ENCODE assay signal across 8 cellular contexts in genomic region chr17:81295678-81296381, GRCh38. TPM values are rescaled to one million over a fixed set of nuclear protein-coding genes. Genes with fewer than 3 reads are reported as not detected.
DNase-seq lines count a peak whose midpoint lies in the region; ATAC-seq, FAIRE-seq and TF ChIP-seq lines count a peak whose summit lies in the region.

No MANE protein-coding gene starts in this region.

- CTCF ChIA-PET in HCT116 (lab: Charles Lee) (interaction anchor here (0.6 to 2.0 kb wide), 9 partner anchors 11 to 212 kb away, joined by 3 to 9 read pairs (median 5); partner anchors contain the start of gene BAHCC1), H1 (lab: Charles Lee; ENCODE audit: partially characterized antibody) (interaction anchor here (0.6 to 2.6 kb wide), 29 partner anchors 10 to 256 kb away, joined by 3 to 24 read pairs (median 3); partner anchors contain the start of gene FAAP100)

- peaks cover 4% of the 10 kb centered on the region for H3K79me1 ChIP-seq in H1 (ENCODE audit: low read depth, low read length)

- H3K23me2 ChIP-seq in H1 (ENCODE audit: low read depth, low read length), result peaks cover 12% of the 10 kb centered on the region

- H2BK12ac ChIP-seq in H1 (ENCODE audit: low read depth, low read length), result no peak overlapping the region

- H2BK120ac ChIP-seq in H1 (replicated peaks; ENCODE audit: low read depth, low read length), result no peak overlapping the region

- peak overlapping the region; percentile 44 for H2AFZ ChIP-seq in HCT116 (ENCODE audit: low read depth, low read length, poor library complexity, severe bottlenecking)
- peak overlapping the region; percentile 43; the same call in 1 of the 2 replicates for H2AFZ ChIP-seq in H1 (ENCODE audit: low read length)

- peak overlapping the region; percentile 2 for H4K91ac ChIP-seq in H1 (replicated peaks; ENCODE audit: insufficient read length, low read length)

- H3K27ac Mint-ChIP-seq in activated CD4-positive, alpha-beta T cell treated with anti-CD3 and anti-CD28 coated beads, Interleukin-2, amount 10 ng/mL, durations not matched to agents 24 days and 14 days, result peak overlapping the region; percentile 96

- H3K4me1 ChIP-seq in HCT116 (ENCODE audit: control insufficient read depth in 1 of 2, insufficient read depth in 2 of 2, low read length in 2 of 2) (peaks cover 17 to 37% of the 10 kb centered on the region in 2 experiments; a peak in 3 of 4 replicates), H1 (replicated peaks in 1 of 4; ENCODE audit: control insufficient read depth in 3 of 4, insufficient read depth in 4 of 4, low read length in 3 of 4) (peaks cover 3 to 6% (median 4%) of the 10 kb centered on the region in 4 experiments; a peak in 5 of 7 replicates), thoracic aorta (ENCODE audit: control insufficient read depth in 1 of 2, low read depth in 2 of 2) (peaks cover 22 to 30% of the 10 kb centered on the region in 2 donors)

- H3K79me2 ChIP-seq in HCT116 (ENCODE audit: insufficient read depth, low read length) (peaks cover 31% of the 10 kb centered on the region), H1 (ENCODE audit: control insufficient read depth in 1 of 2, insufficient read depth in 2 of 2, low read length in 2 of 2) (peaks cover 0 to 12% of the 10 kb centered on the region in 2 experiments; a peak in 1 of 4 replicates)

- no peak overlapping the region for H2BK15ac ChIP-seq in H1 (ENCODE audit: low read length)

- H3K9ac ChIP-seq in HCT116 (ENCODE audit: low read length), result peak overlapping the region; percentile 84
- peak overlapping the region in 2 of 4 experiments; percentile 26 to 48; a peak in 1 of 7 replicates for H3K9ac ChIP-seq in H1 (replicated peaks in 1 of 4; ENCODE audit: extremely low read depth in 1 of 4, low read depth in 3 of 4, low read length in 3 of 4)

- peak overlapping the region; percentile 78 to 82 for H3K4me3 ChIP-seq in HCT116 (replicated peaks in 1 of 2; ENCODE audit: low read depth in 1 of 2, low read length in 2 of 2)
- H3K4me3 ChIP-seq in H1 (ENCODE audit: extremely low read depth in 1 of 4, insufficient read depth in 2 of 4, low read depth in 3 of 4, low read length in 4 of 4), result peak overlapping the region; percentile 65 to 89 (median 74)
- H3K4me3 ChIP-seq in thoracic aorta, result peak overlapping the region; percentile 95

- intact Hi-C loops in HCT116 (cut with micrococcal nuclease), result loop anchor here (2.0 to 5.0 kb wide), 2 partner anchors 99 to 191 kb away; partner anchors contain the start of gene BAHCC1
- intact Hi-C loops in activated CD4-positive, alpha-beta T cell treated with anti-CD3 and anti-CD28 coated beads, Interleukin-2, amount 10 ng/mL, durations not matched to agents 24 days and 14 days (cut with micrococcal nuclease), result loop anchor here (1.0 to 2.0 kb wide), 4 partner anchors 11 to 189 kb away; no protein-coding TSS in a partner anchor

- ATAC-seq in HCT116 (peak; percentile 65), thoracic aorta (ENCODE audit: insufficient number of reproducible peaks, low FRiP score, low read depth) (no peak), GM21447 (IDR thresholded peaks at IDR 0.05; ENCODE audit: unreplicated experiment) (no peak)

- POLR2A ChIA-PET in HCT116 (lab: Charles Lee), result interaction anchor here (0.8 to 1.7 kb wide), 15 partner anchors 10 to 216 kb away, joined by 3 to 7 read pairs (median 3); partner anchors contain the start of genes ACTG1 and BAHCC1
- POLR2A ChIA-PET in H1 (lab: Charles Lee; ENCODE audit: partially characterized antibody), result interaction anchor here (1.0 to 1.7 kb wide), 4 partner anchors 12 to 215 kb away, joined by 3 to 4 read pairs (median 3); no protein-coding TSS in a partner anchor

- TF ChIP-seq EP300 in H1 (IDR thresholded peaks at IDR 0.05; ENCODE audit: borderline replicate concordance in 1 of 2, low read depth in 2 of 2, low read length in 2 of 2), result no peak

- H2BK5ac ChIP-seq in H1 (ENCODE audit: low read depth, low read length), result no peak overlapping the region

- H3K9me2 ChIP-seq in HCT116 (ENCODE audit: insufficient read depth), result no peaks in the 10 kb centered on the region

- no peak overlapping the region; the same call in 1 of the 2 replicates for H4K8ac ChIP-seq in H1 (ENCODE audit: extremely low read depth, insufficient read depth, low read length)

- no peak for TF ChIP-seq POLR2A in HCT116 (IDR thresholded peaks at IDR 0.05; ENCODE audit: borderline replicate concordance, extremely low read depth, insufficient read depth, insufficient read length)
- TF ChIP-seq POLR2A in H1 (IDR thresholded peaks at IDR 0.05; ENCODE audit: control extremely low read depth in 1 of 2, low read depth in 2 of 2, low read length in 2 of 2), result no peak

- no peak overlapping the region for H3K23ac ChIP-seq in H1 (ENCODE audit: insufficient read length)

- H3K9me3 Mint-ChIP-seq in activated CD4-positive, alpha-beta T cell treated with anti-CD3 and anti-CD28 coated beads, Interleukin-2, amount 10 ng/mL, durations not matched to agents 24 days and 14 days, result no peaks in the 10 kb centered on the region

- H3K18ac ChIP-seq in H1 (ENCODE audit: extremely low read depth, low read length), result peak overlapping the region; percentile 32

- H3K36me3 Mint-ChIP-seq in activated CD4-positive, alpha-beta T cell treated with anti-CD3 and anti-CD28 coated beads, Interleukin-2, amount 10 ng/mL, durations not matched to agents 24 days and 14 days (ENCODE audit: low read depth), result peaks cover 7% of the 10 kb centered on the region

- peak overlapping the region; percentile 98 for H3K27ac ChIP-seq in HCT116 (ENCODE audit: low read depth, low read length)
- H3K27ac ChIP-seq in H1 (ENCODE audit: low read depth, low read length), result no peak overlapping the region; the same call in 1 of the 2 replicates
- H3K27ac ChIP-seq in thoracic aorta, result peak overlapping the region; percentile 81 to 82

- peaks cover 28% of the 10 kb centered on the region for H3K4me1 Mint-ChIP-seq in activated CD4-positive, alpha-beta T cell treated with anti-CD3 and anti-CD28 coated beads, Interleukin-2, amount 10 ng/mL, durations not matched to agents 24 days and 14 days

- H3K14ac ChIP-seq in H1 (ENCODE audit: insufficient read length), result no peak overlapping the region

- DNase-seq in ELR (ENCODE audit: low read depth), result peak; percentile 78
- DNase-seq in HCT116 (ENCODE audit: low read depth, low spot score), result peak; percentile 80
- DNase-seq in NCI-H2196 treated with DMSO at 0.1 percent for 48 hours (lab: John Stamatoyannopoulos, UW; ENCODE audit: unreplicated experiment), result peak; percentile 52
- DNase-seq in activated CD4-positive, alpha-beta T cell treated with anti-CD3 and anti-CD28 coated beads, Interleukin-2, amount 10 ng/mL, durations not matched to agents 24 days and 14 days, result peak; percentile 79
- DNase-seq in H1 (ENCODE audit: low read depth in 1 of 2, low spot score in 2 of 2), result peak in 1 of 2 experiments; percentile 23
- peak; percentile 69 for DNase-seq in mucosa of gallbladder (ENCODE audit: low spot score)
- no peak for DNase-seq in thoracic aorta (ENCODE audit: low spot score)

- TF ChIP-seq RAD21 in HCT116 (IDR thresholded peaks at IDR 0.05; ENCODE audit: low read depth) (peak; percentile 31; the same call in 1 of the 2 replicates), H1 (IDR thresholded peaks at IDR 0.05 in 1 of 2, conservative IDR thresholded peaks at IDR 0.05 in 1 of 2; ENCODE audit: low read depth in 2 of 2, low read length in 2 of 2) (peak; percentile 20 to 39; a peak in 3 of 4 replicates)

- peak overlapping the region; percentile 98 for H3K4me3 Mint-ChIP-seq in activated CD4-positive, alpha-beta T cell treated with anti-CD3 and anti-CD28 coated beads, Interleukin-2, amount 10 ng/mL, durations not matched to agents 24 days and 14 days

- H3K56ac ChIP-seq in H1 (replicated peaks; ENCODE audit: insufficient read length, low read depth, low read length), result no peak overlapping the region

- H3K27me3 ChIP-seq in HCT116 (ENCODE audit: insufficient read depth, low read length) (no peaks in the 10 kb centered on the region), H1 (replicated peaks in 1 of 4; ENCODE audit: control insufficient read depth in 3 of 4, extremely low read depth in 1 of 4, insufficient read depth in 3 of 4, low read length in 3 of 4) (no peaks in the 10 kb centered on the region), thoracic aorta (replicated peaks; ENCODE audit: insufficient read depth) (no peaks in the 10 kb centered on the region)

- peak overlapping the region; percentile 81 for H3K4me2 ChIP-seq in HCT116 (ENCODE audit: low read length)
- H3K4me2 ChIP-seq in H1 (ENCODE audit: insufficient read depth in 1 of 2, low read depth in 2 of 2, low read length in 2 of 2), result peak overlapping the region; percentile 85 to 94

- RAD21 ChIA-PET in HCT116 (lab: Charles Lee; ENCODE audit: low non-redundant PET in 1 of 2, low total read pairs in 2 of 2, uncharacterized antibody in 2 of 2, unreplicated experiment in 2 of 2), result interaction anchor here (0.6 to 1.4 kb wide), 7 partner anchors 34 to 176 kb away, joined by 3 to 4 read pairs (median 3); no protein-coding TSS in a partner anchor

- H3K27me3 Mint-ChIP-seq in activated CD4-positive, alpha-beta T cell treated with anti-CD3 and anti-CD28 coated beads, Interleukin-2, amount 10 ng/mL, durations not matched to agents 24 days and 14 days, result no peaks in the 10 kb centered on the region

- H3K9me3 ChIP-seq in HCT116 (ENCODE audit: control insufficient read depth in 1 of 2, insufficient read depth in 1 of 2, low read depth in 1 of 2, low read length in 2 of 2) (no peaks in the 10 kb centered on the region), H1 (ENCODE audit: insufficient read depth in 2 of 2, low read depth in 1 of 2, low read length in 1 of 2) (no peaks in the 10 kb centered on the region), thoracic aorta (no peaks in the 10 kb centered on the region)

- H3K36me3 ChIP-seq in HCT116 (ENCODE audit: control insufficient read depth in 1 of 2, insufficient read depth in 2 of 2, low read length in 2 of 2), result no peaks in the 10 kb centered on the region
- H3K36me3 ChIP-seq in H1 (ENCODE audit: control insufficient read depth in 2 of 4, insufficient read depth in 4 of 4, low read length in 3 of 4), result no peaks in the 10 kb centered on the region
- no peaks in the 10 kb centered on the region for H3K36me3 ChIP-seq in thoracic aorta

- no peak overlapping the region for H4K5ac ChIP-seq in H1 (ENCODE audit: insufficient read length, low read depth, low read length)

- BruUV-seq in HCT116 (replicated peaks; lab: Mats Ljungman, UMichigan), result TSS peak; percentile 94

- H2BK20ac ChIP-seq in H1 (ENCODE audit: low read length), result no peak overlapping the region

- TF ChIP-seq CTCF in HCT116 (IDR thresholded peaks at IDR 0.05 in 2 of 3, conservative IDR thresholded peaks at IDR 0.05 in 1 of 3; ENCODE audit: borderline replicate concordance in 1 of 3, insufficient read depth in 1 of 3, low read depth in 2 of 3, low read length in 2 of 3) (peak; percentile 34 to 59 (median 46); a peak in 3 of 6 replicates), H1 (IDR thresholded peaks at IDR 0.05; ENCODE audit: control extremely low read depth in 1 of 3, insufficient read depth in 1 of 3, low read depth in 1 of 3, low read length in 3 of 3) (peak; percentile 39 to 61 (median 51)), thoracic aorta (IDR thresholded peaks at IDR 0.05) (peak; percentile 27)

- H3K4ac ChIP-seq in H1 (replicated peaks; ENCODE audit: insufficient read length, low read depth, low read length), result no peak overlapping the region

- H2AK5ac ChIP-seq in H1 (ENCODE audit: low read depth, low read length), result peak overlapping the region; percentile 11; the same call in 1 of the 2 replicates

- FAIRE-seq in H1 (lab: Jason Lieb, UNC), result no peak

- peaks cover 3% of the 10 kb centered on the region; the same call in 1 of the 2 replicates for H4K20me1 ChIP-seq in HCT116 (ENCODE audit: insufficient read depth)
- H4K20me1 ChIP-seq in H1 (replicated peaks in 1 of 2; ENCODE audit: control insufficient read depth in 1 of 2, insufficient read depth in 2 of 2, low read length in 2 of 2), result peaks cover 0 to 15% of the 10 kb centered on the region in 2 experiments

- WGBS in H1 (ENCODE audit: extremely low coverage in 1 of 2, insufficient coverage in 1 of 2, insufficient read length in 1 of 2, insufficient replicate concordance in 2 of 2, low coverage in 1 of 2, low lambda C conversion rate in 2 of 2, missing lambda C conversion rate in 1 of 2), 2 experiments, result 42% methylated on average over 19 of the region's 22 CpGs; no CpG with 5 or more reads in 1 of the 2 experiments

RNA-seq across cellular contexts. Expression of gene SLC38A10, which starts 0.7 kb away (rescaled TPM):
- 109 TPM for total RNA-seq in HCT116 (2021; ENCODE audit: unreplicated experiment)
- 75.0 and 96.2 TPM in 2 replicates for polyA plus RNA-seq in HCT116 (2012)
- 98.0 and 105 TPM in 2 replicates for total RNA-seq in activated CD4-positive, alpha-beta T cell treated with anti-CD3 and anti-CD28 coated beads, Interleukin-2, amount 10 ng/mL, durations not matched to agents 24 days and 14 days
- 35.7 and 41.0 TPM in 2 replicates for total RNA-seq in H1 (2021; fragmentation: NEBNext Ultra II Directional; extraction: Animal tissue kit (Norgen Biotek cat#: 25700))
- polyA plus RNA-seq in H1 (2011; rRNA removed), result 26.4 and 44.4 TPM in 2 replicates
- 26.3 TPM for polyA plus RNA-seq in H1 (2011; cell fraction: cytosol; rRNA removed)
- 76.9 TPM for polyA plus RNA-seq in H1 (2011; cell fraction: nucleus; rRNA removed)
- 24.8 to 37.5 TPM (median 34.7 TPM) in 4 replicates for polyA plus RNA-seq in H1 (2012, experiment 1 of 2)
- 22.5 TPM for polyA plus RNA-seq in H1 (2012, experiment 2 of 2)
- 29.8 TPM for polyA plus RNA-seq in H1 (2013, experiment 1 of 2)
- polyA plus RNA-seq in H1 (2013, experiment 2 of 2), result 28.9 TPM
- 35.9 and 40.0 TPM in 2 replicates for polyA minus RNA-seq in H1 (2011; rRNA and poly(A)+ RNA removed)
- polyA minus RNA-seq in H1 (2011; cell fraction: cytosol; rRNA and poly(A)+ RNA removed), result 38.1 TPM
- 47.8 TPM for polyA minus RNA-seq in H1 (2011; cell fraction: nucleus; rRNA and poly(A)+ RNA removed)
- total RNA-seq in mucosa of gallbladder, result 135 TPM
- 100 to 1,000 TPM in 1 of 2 donors, 10 to 100 TPM in 1; 83.0 to 129 TPM for total RNA-seq in thoracic aorta

RNA-seq across cellular contexts. Expression of gene NDUFAF8, which starts 56.7 kb away (rescaled TPM):
- total RNA-seq in HCT116 (2021; ENCODE audit: unreplicated experiment) (102 TPM), mucosa of gallbladder (38.1 TPM), thoracic aorta (10 to 100 TPM; 17.8 to 19.5 TPM)
- 193 and 202 TPM in 2 replicates for polyA plus RNA-seq in HCT116 (2012)
- 73.6 and 77.1 TPM in 2 replicates for total RNA-seq in activated CD4-positive, alpha-beta T cell treated with anti-CD3 and anti-CD28 coated beads, Interleukin-2, amount 10 ng/mL, durations not matched to agents 24 days and 14 days
- total RNA-seq in H1 (2021; fragmentation: NEBNext Ultra II Directional; extraction: Animal tissue kit (Norgen Biotek cat#: 25700)), result 48.9 and 60.2 TPM in 2 replicates
- 91.1 and 95.6 TPM in 2 replicates for polyA plus RNA-seq in H1 (2011; rRNA removed)
- polyA plus RNA-seq in H1 (2011; cell fraction: cytosol; rRNA removed), result 88.1 TPM
- polyA plus RNA-seq in H1 (2011; cell fraction: nucleus; rRNA removed), result 56.3 TPM
- polyA plus RNA-seq in H1 (2012, experiment 1 of 2), result 123 to 151 TPM (median 134 TPM) in 4 replicates
- polyA plus RNA-seq in H1 (2012, experiment 2 of 2), result 129 TPM
- 160 TPM for polyA plus RNA-seq in H1 (2013, experiment 1 of 2)
- 163 TPM for polyA plus RNA-seq in H1 (2013, experiment 2 of 2)
- 7.2 and 14.2 TPM in 2 replicates for polyA minus RNA-seq in H1 (2011; rRNA and poly(A)+ RNA removed)
- polyA minus RNA-seq in H1 (2011; cell fraction: cytosol; rRNA and poly(A)+ RNA removed), result 20.0 TPM
- 21.6 TPM for polyA minus RNA-seq in H1 (2011; cell fraction: nucleus; rRNA and poly(A)+ RNA removed)

RNA-seq across cellular contexts. Expression of gene TEPSIN, which starts 57.0 kb away (rescaled TPM):
- total RNA-seq in HCT116 (2021; ENCODE audit: unreplicated experiment) (50.6 TPM), mucosa of gallbladder (57.9 TPM), thoracic aorta (10 to 100 TPM; 52.4 to 70.8 TPM)
- polyA plus RNA-seq in HCT116 (2012), result 24.0 and 26.4 TPM in 2 replicates
- 36.4 and 40.0 TPM in 2 replicates for total RNA-seq in activated CD4-positive, alpha-beta T cell treated with anti-CD3 and anti-CD28 coated beads, Interleukin-2, amount 10 ng/mL, durations not matched to agents 24 days and 14 days
- 22.9 and 26.0 TPM in 2 replicates for total RNA-seq in H1 (2021; fragmentation: NEBNext Ultra II Directional; extraction: Animal tissue kit (Norgen Biotek cat#: 25700))
- 28.0 and 59.8 TPM in 2 replicates for polyA plus RNA-seq in H1 (2011; rRNA removed)
- polyA plus RNA-seq in H1 (2011; cell fraction: cytosol; rRNA removed), result 31.4 TPM
- polyA plus RNA-seq in H1 (2011; cell fraction: nucleus; rRNA removed), result 172 TPM
- polyA plus RNA-seq in H1 (2012, experiment 1 of 2), result 16.6 to 27.7 TPM (median 21.3 TPM) in 4 replicates
- 14.6 TPM for polyA plus RNA-seq in H1 (2012, experiment 2 of 2)
- 24.1 TPM for polyA plus RNA-seq in H1 (2013, experiment 1 of 2)
- polyA plus RNA-seq in H1 (2013, experiment 2 of 2), result 19.1 TPM
- 7.9 and 10.5 TPM in 2 replicates for polyA minus RNA-seq in H1 (2011; rRNA and poly(A)+ RNA removed)
- polyA minus RNA-seq in H1 (2011; cell fraction: cytosol; rRNA and poly(A)+ RNA removed), result 19.7 TPM
- 44.0 TPM for polyA minus RNA-seq in H1 (2011; cell fraction: nucleus; rRNA and poly(A)+ RNA removed)
